Comparison of ENCODE assay signal across 8 cellular contexts in genomic region chr1:225778412-225778669, GRCh38. TPM values are rescaled to one million over a fixed set of nuclear protein-coding genes. Genes with fewer than 3 reads are reported as not detected.
DNase-seq lines count a peak whose midpoint lies in the region; ATAC-seq and TF ChIP-seq lines count a peak whose summit lies in the region.

No MANE protein-coding gene starts in this region.

- H3K36me3 ChIP-seq in Karpas-422 (ENCODE audit: insufficient read depth, low read length) (peaks cover 36% of the 10 kb centered on the region), endocrine pancreas (ENCODE audit: control insufficient read depth, insufficient read depth, low read length) (no peaks in the 10 kb centered on the region)
- H3K36me3 ChIP-seq in naive thymus-derived CD4-positive, alpha-beta T cell (ENCODE audit: control insufficient read depth in 2 of 3, insufficient read depth in 3 of 3, low read length in 3 of 3): no peaks in the 10 kb centered on the region

- H3K79me2 ChIP-seq in Karpas-422 (ENCODE audit: low read length): peaks cover 55% of the 10 kb centered on the region

- no peak for TF ChIP-seq CTCF in AG04449 (IDR thresholded peaks at IDR 0.05; ENCODE audit: insufficient read depth, low read length, missing control alignments)
- TF ChIP-seq CTCF in omental fat pad (IDR thresholded peaks at IDR 0.05): no peak

- H3K9me3 Mint-ChIP-seq in naive thymus-derived CD4-positive, alpha-beta T cell: peaks cover 0 to 2% (median 0%) of the 10 kb centered on the region in 11 donors

- no peaks in the 10 kb centered on the region for H3K9me3 ChIP-seq in Karpas-422 (ENCODE audit: low read length)
- H3K9me3 ChIP-seq in endocrine pancreas (ENCODE audit: control insufficient read depth, low read length): no peaks in the 10 kb centered on the region
- H3K9me3 ChIP-seq in naive thymus-derived CD4-positive, alpha-beta T cell (ENCODE audit: control insufficient read depth in 2 of 3, low read length in 3 of 3): no peaks in the 10 kb centered on the region

- no peak overlapping the region for H3K4me3 Mint-ChIP-seq in naive thymus-derived CD4-positive, alpha-beta T cell

- CTCF ChIA-PET in AG04449 (lab: Yijun Ruan, JAX): interaction anchor here (0.9 to 4.2 kb wide), 40 partner anchors 8 to 310 kb away, joined by 3 to 35 read pairs (median 6); partner anchors contain the start of genes EPHX1 and TMEM63A
- CTCF ChIA-PET in naive thymus-derived CD4-positive, alpha-beta T cell (lab: Charles Lee): interaction anchor here (0.7 to 2.5 kb wide), 10 partner anchors 32 to 305 kb away, joined by 3 to 14 read pairs (median 4); partner anchors contain the start of genes EPHX1, SDE2 and TMEM63A

- no peak for DNase-seq in AG04449 (ENCODE audit: low read depth, low spot score)
- DNase-seq in Karpas-422: no peak
- DNase-seq in naive thymus-derived CD4-positive, alpha-beta T cell: no peak
- DNase-seq in midbrain (lab: John Stamatoyannopoulos, UW): no peak
- DNase-seq in activated CD4-positive, alpha-beta T cell treated with anti-CD3 and anti-CD28 coated beads for 1 hour: no peak
- no peak for DNase-seq in omental fat pad (ENCODE audit: low spot score)

- H3K9ac ChIP-seq in Karpas-422 (ENCODE audit: low read length) (peak overlapping the region; percentile 98), endocrine pancreas (ENCODE audit: control insufficient read depth, insufficient read depth, low read length) (peak overlapping the region; percentile 54)

- H3K36me3 Mint-ChIP-seq in naive thymus-derived CD4-positive, alpha-beta T cell: peaks cover 5 to 19% (median 15%) of the 10 kb centered on the region in 5 donors

- POLR2A ChIA-PET in AG04449 (lab: Yijun Ruan, JAX): interaction anchor here (0.7 to 2.0 kb wide), 5 partner anchors 11 to 316 kb away, joined by 3 to 10 read pairs (median 5); partner anchors contain the start of gene ENAH
- POLR2A ChIA-PET in naive thymus-derived CD4-positive, alpha-beta T cell (lab: Charles Lee): interaction anchor here (0.6 to 4.0 kb wide), 39 partner anchors 9 to 1542 kb away, joined by 3 to 54 read pairs (median 7); partner anchors contain the start of genes EPHX1, H3-3A, LBR and PYCR2

- no peak overlapping the region for H3K27ac Mint-ChIP-seq in naive thymus-derived CD4-positive, alpha-beta T cell

- peaks cover 21% of the 10 kb centered on the region for H3K4me1 ChIP-seq in Karpas-422 (ENCODE audit: low read length)
- peaks cover 12% of the 10 kb centered on the region for H3K4me1 ChIP-seq in endocrine pancreas (ENCODE audit: control insufficient read depth, insufficient read depth, low read length)
- peaks cover 26 to 53% of the 10 kb centered on the region in 2 donors for H3K4me1 ChIP-seq in naive thymus-derived CD4-positive, alpha-beta T cell (ENCODE audit: control insufficient read depth in 2 of 2, insufficient read depth in 2 of 2, low read length in 2 of 2)

- H3K9me2 ChIP-seq in Karpas-422 (replicated peaks; ENCODE audit: insufficient read depth, low read length): no peaks in the 10 kb centered on the region

- peaks cover 4% of the 10 kb centered on the region; the same call in 1 of the 2 replicates for H4K20me1 ChIP-seq in Karpas-422 (ENCODE audit: insufficient read depth, low read depth, low read length)

- no peak for ATAC-seq in naive thymus-derived CD4-positive, alpha-beta T cell
- ATAC-seq in HG02852 (IDR thresholded peaks at IDR 0.05; ENCODE audit: unreplicated experiment): no peak
- no peak for ATAC-seq in omental fat pad (ENCODE audit: low FRiP score)

- H3K4me3 ChIP-seq in AG04449 (ENCODE audit: low read depth, low read length) (peak overlapping the region; percentile 89), Karpas-422 (ENCODE audit: low read length) (peak overlapping the region; percentile 95), endocrine pancreas (ENCODE audit: control insufficient read depth, insufficient read depth, low read length) (peak overlapping the region; percentile 96)
- H3K4me3 ChIP-seq in naive thymus-derived CD4-positive, alpha-beta T cell (ENCODE audit: low read length): peak overlapping the region; percentile 94

- H3K4me1 Mint-ChIP-seq in naive thymus-derived CD4-positive, alpha-beta T cell: peaks cover 22 to 54% (median 41%) of the 10 kb centered on the region in 7 donors

- peak overlapping the region; percentile 81 for H3K4me2 ChIP-seq in Karpas-422 (ENCODE audit: low read depth, low read length, poor library complexity, severe bottlenecking)

- intact Hi-C loops in naive thymus-derived CD4-positive, alpha-beta T cell (cut with micrococcal nuclease): loop anchor here (1.0 to 10.0 kb wide), 8 partner anchors 69 to 1164 kb away; partner anchors contain the start of genes PARP1 (in 2 of the 2), COQ8A (in 1 of the 2), H3-3A (in 1 of the 2) and LBR (in 1 of the 2)

- peak overlapping the region; percentile 87 for H3K27ac ChIP-seq in Karpas-422 (ENCODE audit: low read length)
- peak overlapping the region; percentile 97 for H3K27ac ChIP-seq in naive thymus-derived CD4-positive, alpha-beta T cell (ENCODE audit: low read depth, low read length)

- H3K27me3 ChIP-seq in Karpas-422 (ENCODE audit: low read length): no peaks in the 10 kb centered on the region
- no peaks in the 10 kb centered on the region for H3K27me3 ChIP-seq in endocrine pancreas (ENCODE audit: control insufficient read depth, insufficient read depth, low read length)
- no peaks in the 10 kb centered on the region for H3K27me3 ChIP-seq in naive thymus-derived CD4-positive, alpha-beta T cell (ENCODE audit: control insufficient read depth in 2 of 2, insufficient read depth in 2 of 2, low read length in 2 of 2)

- H3K27me3 Mint-ChIP-seq in naive thymus-derived CD4-positive, alpha-beta T cell: no peaks in the 10 kb centered on the region

- H2AFZ ChIP-seq in Karpas-422 (ENCODE audit: low read length): no peak overlapping the region

RNA-seq across cellular contexts. Expression of gene SRP9, which starts 0.7 kb away (rescaled TPM):
- total RNA-seq in Karpas-422 (2014; rRNA removed; shearing (Covaris generic); ENCODE audit: low replicate concordance): 105 and 245 TPM in 2 replicates
- total RNA-seq in naive thymus-derived CD4-positive, alpha-beta T cell: 100 to 1,000 TPM in 3 of 5 experiments, 10 to 100 TPM in 2; 76.1 to 193 (median 145) TPM
- polyA plus RNA-seq in naive thymus-derived CD4-positive, alpha-beta T cell: 100 to 1,000 TPM; 179 to 349 TPM
- 100 to 1,000 TPM; 111 to 172 (median 141) TPM for total RNA-seq in omental fat pad

RNA-seq across cellular contexts. Expression of gene EPHX1, which starts 31.6 kb away (rescaled TPM):
- 0.63 and 3.2 TPM in 2 replicates for total RNA-seq in Karpas-422 (2014; rRNA removed; shearing (Covaris generic); ENCODE audit: low replicate concordance)
- 1 to 10 TPM; 1.5 to 3.2 (median 2.0) TPM for total RNA-seq in naive thymus-derived CD4-positive, alpha-beta T cell
- polyA plus RNA-seq in naive thymus-derived CD4-positive, alpha-beta T cell: under 1 TPM; 0.66 to 0.83 TPM
- 100 to 1,000 TPM in 3 of 4 donors, 10 to 100 TPM in 1; 89.0 to 177 (median 156) TPM for total RNA-seq in omental fat pad

Comparison
In these comparisons a context has a peak if more than half of its experiments do, and no peak if none do; other contexts are left out.
1. RNA of gene EPHX1, which starts 31.6 kb away (total RNA-seq): 89.0 to 177 TPM in omental fat pad; 1.5 to 3.2 TPM in naive thymus-derived CD4-positive, alpha-beta T cell and 0.63 to 3.2 TPM in Karpas-422; every median in the first group is over 10 times any median in the second.
2. Peak in every context shown above with its lines, with median percentiles within 50 percentile points of each other: H3K4me3 ChIP-seq.